ENCODE assay signal across 27 cellular contexts in genomic region chr20:9302073-9302425, GRCh38.
A peak's percentile ranks its signal among the peaks of the same experiment; 100 is the strongest.
DNase-seq lines count a peak whose midpoint lies in the region; ATAC-seq, FAIRE-seq and TF ChIP-seq lines count a peak whose summit lies in the region.
"Had no signal": no experiment of that assay in that cellular context is flagged by ENCODE, and none has a peak within 500 bp of the region (broad histone marks: within the 10 kb centered on the region; RNA-seq: fewer than 3 reads in every experiment).

No MANE protein-coding gene starts in this region.

- no peaks in the 10 kb centered on the region; the same call in 1 of the 2 replicates for H3K27me3 Mint-ChIP-seq in HFFc6 (ENCODE audit: insufficient read depth)
- H3K27me3 Mint-ChIP-seq in astrocyte (ENCODE audit: low read depth, unreplicated experiment) = no peaks in the 10 kb centered on the region
- H3K27me3 Mint-ChIP-seq: activated naive CD8-positive, alpha-beta T cell treated with anti-CD3 and anti-CD28 coated beads, Interleukin-2, amount 10 ng/mL, durations not matched to agents 7 days and 5 days; effector memory CD8-positive, alpha-beta T cell; stimulated activated naive CD8-positive, alpha-beta T cell treated with anti-CD3 and anti-CD28 coated beads, Interleukin-15, Interleukin-2, amounts not matched to agents 100 ng/mL and 50 ng/mL, for 24 hours had no signal

- H3K36me3 Mint-ChIP-seq in HFFc6 (ENCODE audit: low read depth) (peaks cover 23% of the 10 kb centered on the region), astrocyte (ENCODE audit: low read depth, unreplicated experiment) (peaks cover 2% of the 10 kb centered on the region)
- H3K36me3 Mint-ChIP-seq: activated naive CD8-positive, alpha-beta T cell treated with anti-CD3 and anti-CD28 coated beads, Interleukin-2, amount 10 ng/mL, durations not matched to agents 7 days and 5 days; natural killer cell treated with Interleukin-12 subunit alpha and Interleukin-12 subunit beta and Interleukin-15 and Interleukin-18, amount 100 ng/mL, for 72 hours had no signal

- H3K36me3 ChIP-seq in astrocyte (ENCODE audit: insufficient read depth, low read length) = no peaks in the 10 kb centered on the region
- H3K36me3 ChIP-seq: BLaER1 treated with 17β-estradiol and CSF1 and Interleukin-3, amounts not matched to agents 10 nM and 100 nM; lower lobe of right lung; pancreas; spleen had no signal

- H3K79me2 ChIP-seq in astrocyte (ENCODE audit: insufficient read depth, low read length) = no peaks in the 10 kb centered on the region

- H2AFZ ChIP-seq in astrocyte (ENCODE audit: low read depth, low read length) = peak overlapping the region; percentile 5

- H3K9ac ChIP-seq in astrocyte (ENCODE audit: low read length) = no peak overlapping the region
- H3K9ac ChIP-seq: BLaER1 treated with 17β-estradiol and CSF1 and Interleukin-3, amounts not matched to agents 10 nM and 100 nM had no signal

- no peak overlapping the region for H3K4me3 ChIP-seq in astrocyte (ENCODE audit: insufficient read depth, low read depth, low read length)
- H3K4me3 ChIP-seq: BLaER1 treated with 17β-estradiol and CSF1 and Interleukin-3, amounts not matched to agents 10 nM and 100 nM; GM12878; lower lobe of right lung; pancreas; spleen had no signal

- H3K9me3 Mint-ChIP-seq in HFFc6 (no peaks in the 10 kb centered on the region), astrocyte (ENCODE audit: unreplicated experiment) (no peaks in the 10 kb centered on the region)

- intact Hi-C loops in left ventricle myocardium superior (cut with micrococcal nuclease) (no loop called here), sciatic nerve (cut with DNase I) (no loop called here)

- H4K20me1 ChIP-seq in astrocyte (ENCODE audit: insufficient read depth, low read length) = no peaks in the 10 kb centered on the region
- H4K20me1 ChIP-seq: BLaER1 treated with 17β-estradiol and CSF1 and Interleukin-3, amounts not matched to agents 10 nM and 100 nM had no signal

- H3K27me3 ChIP-seq in astrocyte (ENCODE audit: insufficient read depth, low read length) = no peaks in the 10 kb centered on the region
- H3K27me3 ChIP-seq: BLaER1 treated with 17β-estradiol and CSF1 and Interleukin-3, amounts not matched to agents 10 nM and 100 nM; pancreas; spleen had no signal

- peaks cover 9% of the 10 kb centered on the region for H3K4me1 ChIP-seq in astrocyte (ENCODE audit: insufficient read depth, low read length)
- H3K4me1 ChIP-seq: BLaER1 treated with 17β-estradiol and CSF1 and Interleukin-3, amounts not matched to agents 10 nM and 100 nM; lower lobe of right lung; spleen had no signal

- TF ChIP-seq CTCF in HFFc6 (IDR thresholded peaks at IDR 0.05) = no peak
- TF ChIP-seq CTCF in astrocyte (IDR thresholded peaks at IDR 0.05; ENCODE audit: insufficient read depth, low read depth, low read length) = no peak

- H3K4me1 Mint-ChIP-seq in HFFc6 (ENCODE audit: low read depth) (peaks cover 68% of the 10 kb centered on the region), astrocyte (ENCODE audit: low read depth, unreplicated experiment) (peaks cover 24% of the 10 kb centered on the region)
- H3K4me1 Mint-ChIP-seq: activated naive CD8-positive, alpha-beta T cell treated with anti-CD3 and anti-CD28 coated beads, Interleukin-2, amount 10 ng/mL, durations not matched to agents 7 days and 5 days had no signal

- H3K4me3 Mint-ChIP-seq in HFFc6 (no peak overlapping the region; the same call in 1 of the 2 replicates), astrocyte (ENCODE audit: unreplicated experiment) (no peak overlapping the region)
- H3K4me3 Mint-ChIP-seq: activated naive CD8-positive, alpha-beta T cell treated with anti-CD3 and anti-CD28 coated beads, Interleukin-2, amount 10 ng/mL, durations not matched to agents 7 days and 5 days; effector memory CD8-positive, alpha-beta T cell; natural killer cell treated with Interleukin-12 subunit alpha and Interleukin-12 subunit beta and Interleukin-15 and Interleukin-18, amount 100 ng/mL, for 72 hours; stimulated activated naive CD8-positive, alpha-beta T cell treated with anti-CD3 and anti-CD28 coated beads, Interleukin-15, Interleukin-2, amounts not matched to agents 100 ng/mL and 50 ng/mL, for 24 hours had no signal

- no peak overlapping the region for H3K27ac ChIP-seq in astrocyte (ENCODE audit: low read depth, low read length)
- H3K27ac ChIP-seq: BLaER1 treated with 17β-estradiol and CSF1 and Interleukin-3, amounts not matched to agents 10 nM and 100 nM; HL-60; spleen had no signal

- ATAC-seq in left ventricle myocardium superior (peak; percentile 41), sciatic nerve (peak; percentile 30), HG03571 (IDR thresholded peaks at IDR 0.05; ENCODE audit: unreplicated experiment) (no peak)
- ATAC-seq: effector memory CD8-positive, alpha-beta T cell; GM12878; natural killer cell treated with Interleukin-12 subunit alpha and Interleukin-12 subunit beta and Interleukin-15 and Interleukin-18, amount 100 ng/mL, for 72 hours had no signal

- no peaks in the 10 kb centered on the region for H3K9me3 ChIP-seq in astrocyte (ENCODE audit: insufficient read depth, low read depth, low read length)
- H3K9me3 ChIP-seq: BLaER1 treated with 17β-estradiol and CSF1 and Interleukin-3, amounts not matched to agents 10 nM and 100 nM; lower lobe of right lung; pancreas; spleen had no signal

- no peak for FAIRE-seq in astrocyte (lab: Jason Lieb, UNC)
- no peak for FAIRE-seq in HTR-8/SVneo (lab: Jason Lieb, UNC)
- FAIRE-seq: GM12878, GM19239, keratinocyte, pancreas had no signal

- H3K27ac Mint-ChIP-seq in HFFc6 (peak overlapping the region; percentile 48), astrocyte (ENCODE audit: unreplicated experiment) (no peak overlapping the region)
- H3K27ac Mint-ChIP-seq: activated naive CD8-positive, alpha-beta T cell treated with anti-CD3 and anti-CD28 coated beads, Interleukin-2, amount 10 ng/mL, durations not matched to agents 7 days and 5 days; effector memory CD8-positive, alpha-beta T cell; natural killer cell treated with Interleukin-12 subunit alpha and Interleukin-12 subunit beta and Interleukin-15 and Interleukin-18, amount 100 ng/mL, for 72 hours; stimulated activated naive CD8-positive, alpha-beta T cell treated with anti-CD3 and anti-CD28 coated beads, Interleukin-15, Interleukin-2, amounts not matched to agents 100 ng/mL and 50 ng/mL, for 24 hours had no signal

- H3K4me2 ChIP-seq in astrocyte (ENCODE audit: low read length) = no peak overlapping the region
- H3K4me2 ChIP-seq: BLaER1 treated with 17β-estradiol and CSF1 and Interleukin-3, amounts not matched to agents 10 nM and 100 nM had no signal

- DNase-seq in HFFc6 (no peak), astrocyte (ENCODE audit: low read depth) (no peak), left ventricle myocardium superior (no peak), sciatic nerve (ENCODE audit: low spot score) (no peak), HTR-8/SVneo (ENCODE audit: insufficient read length, low spot score) (no peak), NCI-H1105 treated with DMSO at 0.1 percent for 48 hours (lab: John Stamatoyannopoulos, UW) (no peak), T-helper 2 cell (no peak)
- DNase-seq: activated CD4-positive, alpha-beta T cell treated with anti-CD3 and anti-CD28 coated beads for 48 hours; activated effector memory CD4-positive, alpha-beta T cell treated with anti-CD3 and anti-CD28 coated beads, Interleukin-2, amount 50 U/mL, for 16 hours; activated naive CD8-positive, alpha-beta T cell treated with anti-CD3 and anti-CD28 coated beads, Interleukin-2, amount 10 ng/mL, durations not matched to agents 7 days and 5 days; aorta; central memory CD4-positive, alpha-beta T cell; effector memory CD8-positive, alpha-beta T cell; Kasumi-1; lower lobe of right lung; NCI-H226; spleen; stimulated activated CD4-positive, alpha-beta T cell treated with anti-CD3 and anti-CD28 coated beads, Interleukin-2, amount 100 ng/mL, for 24 hours had no signal
